Comparison of ENCODE assay signal across 11 cellular contexts in genomic region chr10:97718659-97719142, GRCh38. TPM values are rescaled to one million over a fixed set of nuclear protein-coding genes. Genes with fewer than 3 reads are reported as not detected.
DNase-seq lines count a peak whose midpoint lies in the region; ATAC-seq and TF ChIP-seq lines count a peak whose summit lies in the region.
"Had no signal": no experiment of that assay in that cellular context is flagged by ENCODE, and none has a peak within 500 bp of the region (broad histone marks: within the 10 kb centered on the region; RNA-seq: fewer than 3 reads in every experiment).

No MANE protein-coding gene starts in this region.

- DNase-seq in NCI-H2081 (lab: John Stamatoyannopoulos, UW) (peak; percentile 25 to 35), NCI-H2081 treated with DMSO at 0.1 percent for 48 hours (lab: John Stamatoyannopoulos, UW) (no peak), WERI-Rb-1 (peak; percentile 46), left kidney (ENCODE audit: low read depth, low spot score) (peak; percentile 51), thoracic aorta (ENCODE audit: low spot score) (no peak), GM13976 (ENCODE audit: low spot score) (no peak)
- DNase-seq in activated CD4-positive, alpha-beta T cell treated with anti-CD3 and anti-CD28 coated beads for 4 hours, result no peak
- DNase-seq: ACHN; activated CD4-positive, alpha-beta T cell treated with anti-CD3 and anti-CD28 coated beads, Interleukin-2, amount 10 ng/mL, durations not matched to agents 7 days and 5 days; stimulated activated CD4-positive, alpha-beta T cell treated with anti-CD3 and anti-CD28 coated beads, Interleukin-4, amount 100 ng/mL, for 4 hours had no signal

- in situ Hi-C loops in GM13976 (cut with MboI; ENCODE audit: low sequenced_read_pairs, unreplicated experiment), result no loop called here

- H3K27me3 ChIP-seq in WERI-Rb-1 (ENCODE audit: insufficient read depth, low read depth, severe bottlenecking) (no peaks in the 10 kb centered on the region), thoracic aorta (replicated peaks; ENCODE audit: insufficient read depth) (no peaks in the 10 kb centered on the region)

- TF ChIP-seq CTCF in WERI-Rb-1 (IDR thresholded peaks at IDR 0.05; ENCODE audit: low read depth, low read length) (no peak), thoracic aorta (IDR thresholded peaks at IDR 0.05) (no peak), GM13976 (IDR thresholded peaks at IDR 0.05; ENCODE audit: borderline replicate concordance, control extremely low read depth, extremely low read depth, insufficient read depth, missing control alignments) (no peak)

- H3K9me3 ChIP-seq in WERI-Rb-1 (ENCODE audit: severe bottlenecking), result no peaks in the 10 kb centered on the region
- H3K9me3 ChIP-seq in thoracic aorta, result no peaks in the 10 kb centered on the region

- H3K4me1 ChIP-seq in thoracic aorta (ENCODE audit: control insufficient read depth in 1 of 2, low read depth in 2 of 2), result peaks cover 36 to 49% of the 10 kb centered on the region in 2 donors

- H3K4me3 ChIP-seq in WERI-Rb-1 (ENCODE audit: low read depth, low read length) (no peak overlapping the region), thoracic aorta (no peak overlapping the region)

- ATAC-seq in thoracic aorta (ENCODE audit: insufficient number of reproducible peaks, low FRiP score, low read depth) (no peak), GM21619 (IDR thresholded peaks at IDR 0.05; ENCODE audit: unreplicated experiment) (no peak)

- H3K36me3 ChIP-seq in WERI-Rb-1 (no peaks in the 10 kb centered on the region), thoracic aorta (peaks cover 12% of the 10 kb centered on the region)

- no peak overlapping the region for H3K27ac ChIP-seq in WERI-Rb-1
- peak overlapping the region; percentile 32 to 96 for H3K27ac ChIP-seq in thoracic aorta

RNA-seq across cellular contexts. Expression of gene MARVELD1, which starts 5.2 kb away (rescaled TPM):
- total RNA-seq in thoracic aorta, result 10 to 100 TPM; 85.0 to 97.9 TPM

RNA-seq across cellular contexts. Expression of gene ZFYVE27, which starts 18.2 kb away (rescaled TPM):
- total RNA-seq in thoracic aorta, result 10 to 100 TPM; 24.8 to 25.5 TPM

RNA-seq across cellular contexts. Expression of gene AVPI1, which starts 31.7 kb away (rescaled TPM):
- 10 to 100 TPM in 1 of 2 donors, 1 to 10 TPM in 1; 9.5 to 25.6 TPM for total RNA-seq in thoracic aorta

RNA-seq across cellular contexts. Expression of gene SFRP5, which starts 53.1 kb away (rescaled TPM):
- total RNA-seq in thoracic aorta, result 1 to 10 TPM in 1 of 2 donors, under 1 TPM in 1; 0.41 to 1.8 TPM
- total RNA-seq: activated CD4-positive, alpha-beta T cell treated with anti-CD3 and anti-CD28 coated beads, Interleukin-2, amount 10 ng/mL, durations not matched to agents 7 days and 5 days had no signal

Comparison
In these comparisons a context has a peak if more than half of its experiments do, and no peak if none do; other contexts are left out.
1. DNase-seq: peak in NCI-H2081 (2 of 2), WERI-Rb-1 (single experiment) and left kidney (single experiment); none in NCI-H2081 treated with DMSO at 0.1 percent for 48 hours (single experiment), thoracic aorta (single experiment), activated CD4-positive, alpha-beta T cell treated with anti-CD3 and anti-CD28 coated beads for 4 hours (0 of 2) and GM13976 (single experiment).